Comparison of ENCODE assay signal across 8 cellular contexts in genomic region chr5:39072915-39073758, GRCh38. TPM values are rescaled to one million over a fixed set of nuclear protein-coding genes. Genes with fewer than 3 reads are reported as not detected.
DNase-seq lines count a peak whose midpoint lies in the region; ATAC-seq and TF ChIP-seq lines count a peak whose summit lies in the region.

No MANE protein-coding gene starts in this region.

- no peak overlapping the region for H2AFZ ChIP-seq in OCI-LY3 (ENCODE audit: low read depth, low read length)

- peaks cover 73% of the 10 kb centered on the region for H3K4me1 Mint-ChIP-seq in CD4-positive, alpha-beta T cell (ENCODE audit: low read depth)
- peaks cover 48% of the 10 kb centered on the region for H3K4me1 Mint-ChIP-seq in activated T-helper 1 cell treated with anti-CD3 and anti-CD28 coated beads, Interleukin-12 subunit alpha, Interleukin-12 subunit beta, Interleukin-2, Interleukin-4 antibody, amounts not matched to agents 30 ng/mL and 10 ng/mL and 1 ng/mL, durations not matched to agents 14 hours and 24 hours and 36 hours (ENCODE audit: low read depth)
- H3K4me1 Mint-ChIP-seq in natural killer cell treated with Interleukin-12 subunit alpha and Interleukin-12 subunit beta and Interleukin-15 and Interleukin-18, amount 100 ng/mL, for 72 hours (ENCODE audit: low read depth in 2 of 2), result peaks cover 33 to 38% of the 10 kb centered on the region in 2 donors
- peaks cover 19% of the 10 kb centered on the region for H3K4me1 Mint-ChIP-seq in stimulated activated naive CD8-positive, alpha-beta T cell treated with anti-CD3 and anti-CD28 coated beads, Interleukin-15, amount 100 ng/mL, for 72 hours

- peak; percentile 53 for ATAC-seq in CD4-positive, alpha-beta T cell (ENCODE audit: poor library complexity)
- ATAC-seq in GM19372 (IDR thresholded peaks at IDR 0.05; ENCODE audit: low read depth, unreplicated experiment) (peak; percentile 33), HG03460 (IDR thresholded peaks at IDR 0.05; ENCODE audit: unreplicated experiment) (peak; percentile 47)
- ATAC-seq in natural killer cell treated with Interleukin-12 subunit alpha and Interleukin-12 subunit beta and Interleukin-15 and Interleukin-18, amount 100 ng/mL, for 72 hours, result peak; percentile 71 to 78
- peak; percentile 80 for ATAC-seq in stimulated activated naive CD8-positive, alpha-beta T cell treated with anti-CD3 and anti-CD28 coated beads, Interleukin-15, amount 100 ng/mL, for 72 hours

- H3K36me3 ChIP-seq in OCI-LY3 (replicated peaks; ENCODE audit: low read depth, low read length), result peaks cover 8% of the 10 kb centered on the region

- peak overlapping the region; percentile 97 for H3K27ac ChIP-seq in CD4-positive, alpha-beta T cell (ENCODE audit: low read depth, low read length)
- H3K27ac ChIP-seq in OCI-LY3 (ENCODE audit: low read length), result peak overlapping the region; percentile 89

- CTCF ChIA-PET in CD4-positive, alpha-beta T cell (lab: Charles Lee), result interaction anchor here (1.1 to 1.2 kb wide), 2 partner anchors 7 to 48 kb away, joined by 3 read pairs; no protein-coding TSS in a partner anchor

- H3K9me3 ChIP-seq in CD4-positive, alpha-beta T cell (ENCODE audit: control insufficient read depth, low read length), result no peaks in the 10 kb centered on the region
- no peaks in the 10 kb centered on the region for H3K9me3 ChIP-seq in OCI-LY3 (ENCODE audit: insufficient read depth, low read length)

- intact Hi-C loops in CD4-positive, alpha-beta T cell (cut with DNase I, micrococcal nuclease), result loop anchor here (2.0 to 5.0 kb wide), 6 partner anchors 14 to 129 kb away; no protein-coding TSS in a partner anchor
- intact Hi-C loops in activated T-helper 1 cell treated with anti-CD3 and anti-CD28 coated beads, Interleukin-12 subunit alpha, Interleukin-12 subunit beta, Interleukin-2, Interleukin-4 antibody, amounts not matched to agents 30 ng/mL and 10 ng/mL and 1 ng/mL, durations not matched to agents 14 hours and 24 hours and 36 hours (cut with micrococcal nuclease), result loop anchor here (1.0 to 10.0 kb wide), 5 partner anchors 15 to 1762 kb away; partner anchors contain the start of genes RPL37 and TTC33

- peak overlapping the region; percentile 100 for H3K27ac Mint-ChIP-seq in CD4-positive, alpha-beta T cell
- H3K27ac Mint-ChIP-seq in activated T-helper 1 cell treated with anti-CD3 and anti-CD28 coated beads, Interleukin-12 subunit alpha, Interleukin-12 subunit beta, Interleukin-2, Interleukin-4 antibody, amounts not matched to agents 30 ng/mL and 10 ng/mL and 1 ng/mL, durations not matched to agents 14 hours and 24 hours and 36 hours, result peak overlapping the region; percentile 91
- H3K27ac Mint-ChIP-seq in natural killer cell treated with Interleukin-12 subunit alpha and Interleukin-12 subunit beta and Interleukin-15 and Interleukin-18, amount 100 ng/mL, for 72 hours, result peak overlapping the region; percentile 83 to 96
- peak overlapping the region; percentile 92 to 94 for H3K27ac Mint-ChIP-seq in stimulated activated naive CD8-positive, alpha-beta T cell treated with anti-CD3 and anti-CD28 coated beads, Interleukin-15, amount 100 ng/mL, for 72 hours

- peak overlapping the region; percentile 100 for H3K4me3 Mint-ChIP-seq in CD4-positive, alpha-beta T cell
- H3K4me3 Mint-ChIP-seq in activated T-helper 1 cell treated with anti-CD3 and anti-CD28 coated beads, Interleukin-12 subunit alpha, Interleukin-12 subunit beta, Interleukin-2, Interleukin-4 antibody, amounts not matched to agents 30 ng/mL and 10 ng/mL and 1 ng/mL, durations not matched to agents 14 hours and 24 hours and 36 hours, result peak overlapping the region; percentile 90
- H3K4me3 Mint-ChIP-seq in natural killer cell treated with Interleukin-12 subunit alpha and Interleukin-12 subunit beta and Interleukin-15 and Interleukin-18, amount 100 ng/mL, for 72 hours, result peak overlapping the region; percentile 74
- peak overlapping the region; percentile 90 to 92 for H3K4me3 Mint-ChIP-seq in stimulated activated naive CD8-positive, alpha-beta T cell treated with anti-CD3 and anti-CD28 coated beads, Interleukin-15, amount 100 ng/mL, for 72 hours

- peak overlapping the region; percentile 95 for H3K9ac ChIP-seq in OCI-LY3 (ENCODE audit: low read length)

- H3K4me3 ChIP-seq in OCI-LY3 (ENCODE audit: low read length) (peak overlapping the region; percentile 99), fibroblast of pulmonary artery (replicated peaks; ENCODE audit: low read depth, low read length) (peak overlapping the region; percentile 86)

- no peaks in the 10 kb centered on the region for H3K9me3 Mint-ChIP-seq in CD4-positive, alpha-beta T cell
- H3K9me3 Mint-ChIP-seq in activated T-helper 1 cell treated with anti-CD3 and anti-CD28 coated beads, Interleukin-12 subunit alpha, Interleukin-12 subunit beta, Interleukin-2, Interleukin-4 antibody, amounts not matched to agents 30 ng/mL and 10 ng/mL and 1 ng/mL, durations not matched to agents 14 hours and 24 hours and 36 hours, result no peaks in the 10 kb centered on the region
- H3K9me3 Mint-ChIP-seq in natural killer cell treated with Interleukin-12 subunit alpha and Interleukin-12 subunit beta and Interleukin-15 and Interleukin-18, amount 100 ng/mL, for 72 hours, result no peaks in the 10 kb centered on the region
- no peaks in the 10 kb centered on the region for H3K9me3 Mint-ChIP-seq in stimulated activated naive CD8-positive, alpha-beta T cell treated with anti-CD3 and anti-CD28 coated beads, Interleukin-15, amount 100 ng/mL, for 72 hours

- peaks cover 39% of the 10 kb centered on the region for H4K20me1 ChIP-seq in OCI-LY3 (ENCODE audit: insufficient read depth, low read length)

- peak overlapping the region; percentile 75 for H3K4me2 ChIP-seq in OCI-LY3 (ENCODE audit: low read length)

- peak; percentile 27 to 60 (median 44) for DNase-seq in CD4-positive, alpha-beta T cell
- peak; percentile 68 for DNase-seq in activated T-helper 1 cell treated with anti-CD3 and anti-CD28 coated beads, Interleukin-12 subunit alpha, Interleukin-12 subunit beta, Interleukin-2, Interleukin-4 antibody, amounts not matched to agents 30 ng/mL and 10 ng/mL and 1 ng/mL, durations not matched to agents 14 hours and 24 hours and 36 hours (ENCODE audit: low spot score)
- peak; percentile 35 for DNase-seq in fibroblast of pulmonary artery (ENCODE audit: low read depth)
- DNase-seq in natural killer cell treated with Interleukin-12 subunit alpha and Interleukin-12 subunit beta and Interleukin-15 and Interleukin-18, amount 100 ng/mL, for 72 hours (ENCODE audit: low spot score), result peak; percentile 86
- peak in 1 of 2 donors; percentile 91 for DNase-seq in stimulated activated naive CD8-positive, alpha-beta T cell treated with anti-CD3 and anti-CD28 coated beads, Interleukin-15, amount 100 ng/mL, for 72 hours

- TF ChIP-seq CTCF in CD4-positive, alpha-beta T cell (IDR thresholded peaks at IDR 0.05), result no peak
- TF ChIP-seq CTCF in OCI-LY3 (IDR thresholded peaks at IDR 0.05; ENCODE audit: low read depth, low read length), result no peak
- TF ChIP-seq CTCF in fibroblast of pulmonary artery (IDR thresholded peaks at IDR 0.05; ENCODE audit: low read length, missing control alignments), result no peak

- peaks cover 8% of the 10 kb centered on the region for H3K27me3 Mint-ChIP-seq in CD4-positive, alpha-beta T cell
- peaks cover 4% of the 10 kb centered on the region for H3K27me3 Mint-ChIP-seq in activated T-helper 1 cell treated with anti-CD3 and anti-CD28 coated beads, Interleukin-12 subunit alpha, Interleukin-12 subunit beta, Interleukin-2, Interleukin-4 antibody, amounts not matched to agents 30 ng/mL and 10 ng/mL and 1 ng/mL, durations not matched to agents 14 hours and 24 hours and 36 hours (ENCODE audit: insufficient read depth)
- peaks cover 0 to 4% of the 10 kb centered on the region in 2 donors for H3K27me3 Mint-ChIP-seq in natural killer cell treated with Interleukin-12 subunit alpha and Interleukin-12 subunit beta and Interleukin-15 and Interleukin-18, amount 100 ng/mL, for 72 hours
- peaks cover 13% of the 10 kb centered on the region for H3K27me3 Mint-ChIP-seq in stimulated activated naive CD8-positive, alpha-beta T cell treated with anti-CD3 and anti-CD28 coated beads, Interleukin-15, amount 100 ng/mL, for 72 hours

- peaks cover 74% of the 10 kb centered on the region for H3K79me2 ChIP-seq in OCI-LY3 (ENCODE audit: low read length)

- peaks cover 61% of the 10 kb centered on the region for H3K36me3 Mint-ChIP-seq in CD4-positive, alpha-beta T cell (ENCODE audit: low read depth)
- peaks cover 22% of the 10 kb centered on the region for H3K36me3 Mint-ChIP-seq in activated T-helper 1 cell treated with anti-CD3 and anti-CD28 coated beads, Interleukin-12 subunit alpha, Interleukin-12 subunit beta, Interleukin-2, Interleukin-4 antibody, amounts not matched to agents 30 ng/mL and 10 ng/mL and 1 ng/mL, durations not matched to agents 14 hours and 24 hours and 36 hours (ENCODE audit: low read depth)
- H3K36me3 Mint-ChIP-seq in natural killer cell treated with Interleukin-12 subunit alpha and Interleukin-12 subunit beta and Interleukin-15 and Interleukin-18, amount 100 ng/mL, for 72 hours, result peaks cover 4% of the 10 kb centered on the region

- peaks cover 10% of the 10 kb centered on the region for H3K27me3 ChIP-seq in CD4-positive, alpha-beta T cell (ENCODE audit: control insufficient read depth, insufficient read depth, low read length)
- H3K27me3 ChIP-seq in OCI-LY3 (ENCODE audit: low read depth, low read length), result no peaks in the 10 kb centered on the region

- POLR2A ChIA-PET in CD4-positive, alpha-beta T cell (lab: Charles Lee), result interaction anchor here (0.6 to 1.9 kb wide), 17 partner anchors 11 to 145 kb away, joined by 3 to 10 read pairs (median 4); no protein-coding TSS in a partner anchor

- peaks cover 33% of the 10 kb centered on the region for H3K4me1 ChIP-seq in OCI-LY3 (ENCODE audit: low read length)

RNA-seq across cellular contexts. Expression of gene RICTOR, which starts 1.1 kb away (rescaled TPM):
- total RNA-seq in CD4-positive, alpha-beta T cell, result 100 to 1,000 TPM; 125 TPM
- total RNA-seq in activated T-helper 1 cell treated with anti-CD3 and anti-CD28 coated beads, Interleukin-12 subunit alpha, Interleukin-12 subunit beta, Interleukin-2, Interleukin-4 antibody, amounts not matched to agents 30 ng/mL and 10 ng/mL and 1 ng/mL, durations not matched to agents 14 hours and 24 hours and 36 hours, result 30.1 and 33.9 TPM in 2 replicates
- total RNA-seq in natural killer cell treated with Interleukin-12 subunit alpha and Interleukin-12 subunit beta and Interleukin-15 and Interleukin-18, amount 100 ng/mL, for 72 hours, result 10 to 100 TPM; 42.7 to 51.0 TPM
